In the genomic region with DNA sequence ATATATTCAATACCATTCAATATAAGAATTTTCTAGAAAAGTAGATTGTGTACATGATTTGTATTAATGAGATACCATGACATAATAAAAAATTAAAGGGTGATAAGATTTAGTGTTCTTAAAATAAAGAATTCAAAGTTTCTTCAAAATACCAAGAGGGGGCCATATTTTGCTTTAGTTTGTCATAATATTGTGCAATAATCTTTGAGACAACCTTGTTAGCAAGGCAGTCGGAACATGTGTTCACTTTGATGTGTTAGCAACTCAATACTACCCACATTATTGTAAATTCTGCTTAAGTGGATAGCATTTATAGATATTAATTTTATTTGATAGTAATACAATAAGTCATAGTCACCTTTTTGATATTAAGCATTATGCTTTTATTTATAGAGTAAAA, we compare ENCODE assay signal across 33 cellular contexts.
"Had no signal": no experiment of that assay in that cellular context is flagged by ENCODE, and none has a peak within 500 bp of the region (broad histone marks: within the 10 kb centered on the region; RNA-seq: fewer than 3 reads in every experiment).

No MANE protein-coding gene starts in this region.

- H3K4me3 Mint-ChIP-seq: activated B cell treated with CpG ODN at 0.5 μM for 24 hours; activated CD4-positive, alpha-beta memory T cell treated with anti-CD3 and anti-CD28 coated beads for 36 hours; activated CD4-positive, alpha-beta T cell treated with anti-CD3 and anti-CD28 coated beads, Interleukin-2, amount 10 ng/mL, durations not matched to agents 24 days and 14 days; activated CD8-positive, alpha-beta memory T cell treated with anti-CD3 and anti-CD28 coated beads, Interleukin-2, amount 10 ng/mL, durations not matched to agents 7 days and 5 days; activated CD8-positive, alpha-beta T cell treated with anti-CD3 and anti-CD28 coated beads, Interleukin-2, amount 10 ng/mL, durations not matched to agents 7 days and 5 days; activated naive CD4-positive, alpha-beta T cell treated with anti-CD3 and anti-CD28 coated beads for 36 hours; activated naive CD4-positive, alpha-beta T cell treated with anti-CD3 and anti-CD28 coated beads, Interleukin-2, amount 50 U/mL, for 24 hours; activated naive CD8-positive, alpha-beta T cell treated with anti-CD3 and anti-CD28 coated beads for 36 hours; activated naive CD8-positive, alpha-beta T cell treated with anti-CD3 and anti-CD28 coated beads, Interleukin-2, amount 50 U/mL, for 24 hours; activated T-helper 1 cell treated with anti-CD3 and anti-CD28 coated beads, Interleukin-12 subunit alpha, Interleukin-12 subunit beta, Interleukin-2, Interleukin-4 antibody, amounts not matched to agents 30 ng/mL and 10 ng/mL and 1 ng/mL, durations not matched to agents 14 hours and 24 hours and 36 hours; central memory CD8-positive, alpha-beta T cell; dendritic cell treated with granulocyte-macrophage colony-stimulating factor and Interleukin-4, amounts not matched to agents 40 ng/mL and 50 ng/mL, for 4 days; endodermal cell; T-helper 2 cell treated with Interferon-gamma antibody and Interleukin-4, amounts not matched to agents 5 μg/mL and 100 μg/mL, for 36 hours had no signal

- H3K36me3 Mint-ChIP-seq: activated CD4-positive, alpha-beta memory T cell treated with anti-CD3 and anti-CD28 coated beads for 36 hours; activated CD8-positive, alpha-beta memory T cell treated with anti-CD3 and anti-CD28 coated beads, Interleukin-2, amount 10 ng/mL, durations not matched to agents 7 days and 5 days; activated naive CD4-positive, alpha-beta T cell treated with anti-CD3 and anti-CD28 coated beads, Interleukin-2, amount 50 U/mL, for 24 hours; activated naive CD8-positive, alpha-beta T cell treated with anti-CD3 and anti-CD28 coated beads for 36 hours had no signal

- FAIRE-seq: bronchial epithelial cell, frontal cortex had no signal

- H3K4me1 Mint-ChIP-seq: activated CD4-positive, alpha-beta T cell treated with anti-CD3 and anti-CD28 coated beads, Interleukin-2, amount 10 ng/mL, durations not matched to agents 24 days and 14 days; activated CD8-positive, alpha-beta memory T cell treated with anti-CD3 and anti-CD28 coated beads, Interleukin-2, amount 10 ng/mL, durations not matched to agents 7 days and 5 days; activated naive CD4-positive, alpha-beta T cell treated with anti-CD3 and anti-CD28 coated beads, Interleukin-2, amount 50 U/mL, for 24 hours; central memory CD8-positive, alpha-beta T cell had no signal

- H3K36me3 ChIP-seq: adrenal gland, ascending aorta, brain microvascular endothelial cell, WERI-Rb-1 had no signal

- H3K27me3 Mint-ChIP-seq: activated B cell treated with CpG ODN at 0.5 μM for 24 hours; activated CD4-positive, alpha-beta T cell treated with anti-CD3 and anti-CD28 coated beads, Interleukin-2, amount 10 ng/mL, durations not matched to agents 24 days and 14 days; activated CD8-positive, alpha-beta memory T cell treated with anti-CD3 and anti-CD28 coated beads, Interleukin-2, amount 10 ng/mL, durations not matched to agents 7 days and 5 days; activated naive CD8-positive, alpha-beta T cell treated with anti-CD3 and anti-CD28 coated beads, Interleukin-2, amount 50 U/mL, for 24 hours; dendritic cell treated with granulocyte-macrophage colony-stimulating factor and Interleukin-4, amounts not matched to agents 40 ng/mL and 50 ng/mL, for 4 days had no signal

- H3K27me3 ChIP-seq: adrenal gland, ascending aorta, brain microvascular endothelial cell had no signal

- H3K27ac Mint-ChIP-seq: activated B cell treated with CpG ODN at 0.5 μM for 24 hours; activated CD4-positive, alpha-beta memory T cell treated with anti-CD3 and anti-CD28 coated beads for 36 hours; activated CD4-positive, alpha-beta T cell treated with anti-CD3 and anti-CD28 coated beads, Interleukin-2, amount 10 ng/mL, durations not matched to agents 24 days and 14 days; activated CD8-positive, alpha-beta memory T cell treated with anti-CD3 and anti-CD28 coated beads, Interleukin-2, amount 10 ng/mL, durations not matched to agents 7 days and 5 days; activated CD8-positive, alpha-beta T cell treated with anti-CD3 and anti-CD28 coated beads, Interleukin-2, amount 10 ng/mL, durations not matched to agents 7 days and 5 days; activated naive CD4-positive, alpha-beta T cell treated with anti-CD3 and anti-CD28 coated beads for 36 hours; activated naive CD4-positive, alpha-beta T cell treated with anti-CD3 and anti-CD28 coated beads, Interleukin-2, amount 50 U/mL, for 24 hours; activated naive CD8-positive, alpha-beta T cell treated with anti-CD3 and anti-CD28 coated beads for 36 hours; activated naive CD8-positive, alpha-beta T cell treated with anti-CD3 and anti-CD28 coated beads, Interleukin-2, amount 50 U/mL, for 24 hours; activated T-helper 1 cell treated with anti-CD3 and anti-CD28 coated beads, Interleukin-12 subunit alpha, Interleukin-12 subunit beta, Interleukin-2, Interleukin-4 antibody, amounts not matched to agents 30 ng/mL and 10 ng/mL and 1 ng/mL, durations not matched to agents 14 hours and 24 hours and 36 hours; activated T-helper 2 cell treated with anti-CD3 and anti-CD28 coated beads, Interferon-gamma antibody, Interleukin-2, Interleukin-4, amounts not matched to agents 10 μg/mL and 5 μg/mL and 100 μg/mL, durations not matched to agents 14 hours and 24 hours and 36 hours; dendritic cell treated with granulocyte-macrophage colony-stimulating factor and Interleukin-4, amounts not matched to agents 40 ng/mL and 50 ng/mL, for 4 days; T-helper 2 cell treated with Interferon-gamma antibody and Interleukin-4, amounts not matched to agents 5 μg/mL and 100 μg/mL, for 36 hours had no signal

- DNase-seq: activated B cell treated with CpG ODN at 0.5 μM for 24 hours; activated CD4-positive, alpha-beta memory T cell treated with anti-CD3 and anti-CD28 coated beads for 36 hours; activated CD4-positive, alpha-beta T cell treated with anti-CD3 and anti-CD28 coated beads, Interleukin-2, amount 10 ng/mL, durations not matched to agents 24 days and 14 days; activated CD8-positive, alpha-beta memory T cell treated with anti-CD3 and anti-CD28 coated beads, Interleukin-2, amount 10 ng/mL, durations not matched to agents 7 days and 5 days; activated CD8-positive, alpha-beta memory T cell treated with anti-CD3 and anti-CD28 coated beads, Interleukin-2, amount 50 U/mL, for 4 hours; activated CD8-positive, alpha-beta T cell treated with anti-CD3 and anti-CD28 coated beads, Interleukin-2, amount 10 ng/mL, durations not matched to agents 7 days and 5 days; activated effector memory CD4-positive, alpha-beta T cell treated with anti-CD3 and anti-CD28 coated beads, Interleukin-2, amount 50 U/mL, for 16 hours; activated naive CD4-positive, alpha-beta T cell treated with anti-CD3 and anti-CD28 coated beads for 36 hours; activated naive CD8-positive, alpha-beta T cell treated with anti-CD3 and anti-CD28 coated beads for 36 hours; activated naive CD8-positive, alpha-beta T cell treated with anti-CD3 and anti-CD28 coated beads, Interleukin-2, amount 50 U/mL, for 24 hours; activated T-cell treated with anti-CD3 and anti-CD28 coated beads, Interleukin-2, amount 50 U/mL, for 1 hour; activated T-cell treated with anti-CD3 and anti-CD28 coated beads, Interleukin-2, amount 50 U/mL, for 48 hours; brain microvascular endothelial cell; dorsolateral prefrontal cortex; effector memory CD4-positive, alpha-beta T cell; endodermal cell; head of caudate nucleus; hippocampal formation; T1000; WERI-Rb-1 had no signal

- H3K4me1 ChIP-seq: adrenal gland, ascending aorta had no signal

- ATAC-seq: activated CD4-positive, CD25-positive, alpha-beta regulatory T cell treated with anti-CD3 and anti-CD28 coated beads, Interleukin-2, amount 50 U/mL, for 24 hours; activated CD8-positive, alpha-beta memory T cell treated with anti-CD3 and anti-CD28 coated beads, Interleukin-2, amount 10 ng/mL, durations not matched to agents 7 days and 5 days; activated CD8-positive, alpha-beta T cell treated with anti-CD3 and anti-CD28 coated beads, Interleukin-2, amount 10 ng/mL, durations not matched to agents 7 days and 5 days; activated naive CD8-positive, alpha-beta T cell treated with anti-CD3 and anti-CD28 coated beads, Interleukin-2, amount 50 U/mL, for 24 hours; esophagus mucosa had no signal

- H3K4me3 ChIP-seq: adrenal gland, ascending aorta, coronary artery, dorsolateral prefrontal cortex had no signal

- H3K27ac ChIP-seq: adrenal gland, ascending aorta, brain microvascular endothelial cell, coronary artery, dorsolateral prefrontal cortex, WERI-Rb-1 had no signal

- H3K9me3 Mint-ChIP-seq: activated B cell treated with CpG ODN at 0.5 μM for 24 hours; activated CD4-positive, alpha-beta memory T cell treated with anti-CD3 and anti-CD28 coated beads for 36 hours; activated CD4-positive, alpha-beta T cell treated with anti-CD3 and anti-CD28 coated beads, Interleukin-2, amount 10 ng/mL, durations not matched to agents 24 days and 14 days; activated naive CD4-positive, alpha-beta T cell treated with anti-CD3 and anti-CD28 coated beads for 36 hours; activated naive CD4-positive, alpha-beta T cell treated with anti-CD3 and anti-CD28 coated beads, Interleukin-2, amount 50 U/mL, for 24 hours; activated naive CD8-positive, alpha-beta T cell treated with anti-CD3 and anti-CD28 coated beads for 36 hours; activated naive CD8-positive, alpha-beta T cell treated with anti-CD3 and anti-CD28 coated beads, Interleukin-2, amount 50 U/mL, for 24 hours; activated T-helper 1 cell treated with anti-CD3 and anti-CD28 coated beads, Interleukin-12 subunit alpha, Interleukin-12 subunit beta, Interleukin-2, Interleukin-4 antibody, amounts not matched to agents 30 ng/mL and 10 ng/mL and 1 ng/mL, durations not matched to agents 14 hours and 24 hours and 36 hours; activated T-helper 2 cell treated with anti-CD3 and anti-CD28 coated beads, Interferon-gamma antibody, Interleukin-2, Interleukin-4, amounts not matched to agents 10 μg/mL and 5 μg/mL and 100 μg/mL, durations not matched to agents 14 hours and 24 hours and 36 hours; central memory CD8-positive, alpha-beta T cell; dendritic cell treated with granulocyte-macrophage colony-stimulating factor and Interleukin-4, amounts not matched to agents 40 ng/mL and 50 ng/mL, for 4 days; endodermal cell; T-helper 2 cell treated with Interferon-gamma antibody and Interleukin-4, amounts not matched to agents 5 μg/mL and 100 μg/mL, for 36 hours had no signal

- H3K9me3 ChIP-seq: adrenal gland, ascending aorta had no signal
